8 cellular contexts compared by ENCODE assay signal in the genomic region with DNA sequence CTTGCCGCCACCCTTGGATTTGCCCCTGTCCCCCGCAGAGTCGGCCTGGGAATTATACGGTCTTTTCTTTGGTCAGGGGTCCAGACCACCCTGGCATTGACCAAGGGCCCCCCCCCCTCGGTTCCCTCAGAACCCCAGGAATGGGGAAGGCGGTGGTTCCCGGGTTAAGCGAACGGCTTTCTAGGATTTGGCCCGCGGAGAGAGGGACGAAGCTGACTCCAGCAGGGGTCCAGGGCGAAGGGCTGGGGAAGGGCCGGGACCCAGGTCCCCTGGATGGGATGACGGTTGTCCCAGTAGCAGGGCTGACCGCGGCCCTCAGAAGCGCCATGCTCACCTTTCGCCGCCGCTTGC. TPM values are rescaled to one million over a fixed set of nuclear protein-coding genes. Genes with fewer than 3 reads are reported as not detected.
DNase-seq lines count a peak whose midpoint lies in the region; ATAC-seq and TF ChIP-seq lines count a peak whose summit lies in the region.

No MANE protein-coding gene starts in this region.

- H3K4me3 ChIP-seq in skeletal muscle satellite cell (ENCODE audit: low read length) = peak overlapping the region; percentile 90

- H3K4me1 ChIP-seq in skeletal muscle satellite cell (ENCODE audit: control insufficient read depth, insufficient read depth, low read length) = peaks cover 26% of the 10 kb centered on the region

- H3K4me1 Mint-ChIP-seq in T-helper 17 cell (peaks cover 26% of the 10 kb centered on the region), glutamatergic neuron (ENCODE audit: low read depth, unreplicated experiment) (peaks cover 6% of the 10 kb centered on the region)

- H3K4me3 Mint-ChIP-seq in T-helper 17 cell = peak overlapping the region; percentile 95
- peak overlapping the region; percentile 89 for H3K4me3 Mint-ChIP-seq in glutamatergic neuron (ENCODE audit: unreplicated experiment)

- H3K9me3 ChIP-seq in T-helper 17 cell (ENCODE audit: control insufficient read depth, low read length, poor library complexity, severe bottlenecking) (no peaks in the 10 kb centered on the region), skeletal muscle satellite cell (replicated peaks; ENCODE audit: low read length) (no peaks in the 10 kb centered on the region)

- H3K9ac ChIP-seq in skeletal muscle satellite cell (ENCODE audit: low read depth, low read length) = peak overlapping the region; percentile 89

- POLR2A ChIA-PET in GM10248 (lab: Yijun Ruan, JAX) = interaction anchor here (1.1 kb wide), 1 partner anchor 8 kb away, joined by 4 read pairs; no protein-coding TSS in a partner anchor

- DNase-seq in T-helper 17 cell (no peak), glutamatergic neuron (no peak), GM10248 (ENCODE audit: extremely low spot score) (no peak), COR-L47 (lab: John Stamatoyannopoulos, UW) (no peak), retina (no peak)
- DNase-seq in stimulated activated CD4-positive, alpha-beta T cell treated with anti-CD3 and anti-CD28 coated beads, Interleukin-1b, Interleukin-23, amount 100 ng/mL, for 48 hours = no peak

- H3K4me2 ChIP-seq in skeletal muscle satellite cell (ENCODE audit: low read length) = peak overlapping the region; percentile 99

- H3K27ac Mint-ChIP-seq in T-helper 17 cell = peak overlapping the region; percentile 79
- peak overlapping the region; percentile 53 for H3K27ac Mint-ChIP-seq in glutamatergic neuron (ENCODE audit: unreplicated experiment)

- peaks cover 4% of the 10 kb centered on the region for H3K9me3 Mint-ChIP-seq in glutamatergic neuron (ENCODE audit: unreplicated experiment)

- H3K36me3 ChIP-seq in skeletal muscle satellite cell (ENCODE audit: insufficient read depth, low read length) = peaks cover 15% of the 10 kb centered on the region

- peak; percentile 5 for ATAC-seq in GM21526 (IDR thresholded peaks at IDR 0.05; ENCODE audit: low FRiP score, unreplicated experiment)
- ATAC-seq in T-helper 17 cell = no peak

- H3K36me3 Mint-ChIP-seq in T-helper 17 cell (ENCODE audit: low read depth) = peaks cover 2% of the 10 kb centered on the region
- H3K36me3 Mint-ChIP-seq in glutamatergic neuron (ENCODE audit: unreplicated experiment) = no peaks in the 10 kb centered on the region

- H3K27me3 Mint-ChIP-seq in T-helper 17 cell (no peaks in the 10 kb centered on the region), glutamatergic neuron (ENCODE audit: unreplicated experiment) (peaks cover 13% of the 10 kb centered on the region)

- TF ChIP-seq CTCF in glutamatergic neuron (IDR thresholded peaks at IDR 0.05; ENCODE audit: partially characterized antibody, unreplicated experiment) (no peak), GM10248 (IDR thresholded peaks at IDR 0.05; ENCODE audit: control extremely low read depth, extremely low read depth, low read depth, missing control alignments) (no peak)

- no peaks in the 10 kb centered on the region for H3K27me3 ChIP-seq in skeletal muscle satellite cell (ENCODE audit: control insufficient read depth, insufficient read depth, low read length)

- CTCF ChIA-PET in GM10248 (lab: Yijun Ruan, JAX) = interaction anchor here (0.5 to 3.0 kb wide), 34 partner anchors 9 to 552 kb away, joined by 3 to 42 read pairs (median 4); a partner anchor contains a TSS

RNA-seq across cellular contexts. Expression of a gene that starts 0.3 kb away (rescaled TPM):
- total RNA-seq in T-helper 17 cell (10 to 100 TPM in 1 of 2 donors, 1 to 10 TPM in 1; 9.5 to 10.9 TPM), glutamatergic neuron (ENCODE audit: unreplicated experiment) (15.6 TPM)
- total RNA-seq in skeletal muscle satellite cell (2012; rRNA removed) = 46.5 and 56.0 TPM in 2 replicates

RNA-seq across cellular contexts. Expression of a gene that starts 0.7 kb away (rescaled TPM):
- total RNA-seq in T-helper 17 cell (10 to 100 TPM in 1 of 2 donors, 1 to 10 TPM in 1; 8.9 to 11.4 TPM), glutamatergic neuron (ENCODE audit: unreplicated experiment) (3.8 TPM)
- 28.1 and 29.7 TPM in 2 replicates for total RNA-seq in skeletal muscle satellite cell (2012; rRNA removed)

RNA-seq across cellular contexts. Expression of a gene that starts 13.8 kb away (rescaled TPM):
- total RNA-seq in T-helper 17 cell (not detected), glutamatergic neuron (ENCODE audit: unreplicated experiment) (0.44 TPM)
- under 0.01 TPM in 2 replicates for total RNA-seq in skeletal muscle satellite cell (2012; rRNA removed)

RNA-seq across cellular contexts. Expression of a gene that starts 25.8 kb away (rescaled TPM):
- 10 to 100 TPM; 20.2 to 28.7 TPM for total RNA-seq in T-helper 17 cell
- 1,577 TPM for total RNA-seq in glutamatergic neuron (ENCODE audit: unreplicated experiment)
- total RNA-seq in skeletal muscle satellite cell (2012; rRNA removed) = 28.2 and 28.6 TPM in 2 replicates

RNA-seq across cellular contexts. Expression of a gene that starts 32.4 kb away (rescaled TPM):
- total RNA-seq in T-helper 17 cell (10 to 100 TPM; 34.8 to 51.1 TPM), glutamatergic neuron (ENCODE audit: unreplicated experiment) (6.7 TPM)
- total RNA-seq in skeletal muscle satellite cell (2012; rRNA removed) = 34.3 and 37.8 TPM in 2 replicates
